In the genomic region with DNA sequence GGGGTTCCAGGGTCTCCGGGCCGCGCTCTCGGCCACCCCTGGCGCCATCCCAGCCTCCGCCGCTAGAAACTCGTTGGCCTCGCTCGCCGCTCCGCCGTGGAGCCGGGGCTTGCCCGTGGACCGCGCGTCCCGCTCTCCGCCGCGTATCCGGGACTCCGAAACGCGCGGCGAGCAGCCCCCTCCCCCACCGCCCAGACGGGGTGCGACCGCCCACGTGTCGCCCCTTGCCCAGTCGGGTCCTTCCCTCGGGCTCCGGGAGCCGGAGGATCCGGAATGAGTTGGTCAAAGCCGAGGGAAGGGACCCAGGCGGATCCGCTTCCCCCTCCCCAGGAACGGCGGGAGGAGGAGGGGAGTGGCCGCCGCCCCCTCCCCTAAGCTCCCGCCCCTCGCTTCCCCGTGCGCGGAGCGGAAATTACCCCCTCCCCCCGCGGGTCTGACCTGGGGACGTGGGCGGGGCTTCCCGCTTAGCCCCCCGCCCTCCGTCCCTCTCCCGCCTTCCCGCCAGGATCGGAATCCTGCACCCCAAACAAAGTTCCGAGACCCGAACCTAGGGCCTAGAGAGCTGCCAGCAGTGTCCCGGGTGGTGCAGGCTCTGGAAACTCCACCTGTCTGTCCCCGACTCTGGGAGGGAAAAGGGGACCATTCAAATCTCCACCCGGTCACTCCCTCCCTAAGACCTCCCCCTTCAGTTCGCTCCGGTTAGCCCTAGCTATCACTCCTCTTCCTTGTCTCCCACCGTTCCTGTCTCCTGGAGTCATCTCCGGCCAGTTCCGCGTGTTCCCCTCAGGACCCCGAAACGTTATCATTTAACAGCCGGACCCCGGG, we compare ENCODE assay signal across 8 cellular contexts. TPM values are rescaled to one million over a fixed set of nuclear protein-coding genes. Genes with fewer than 3 reads are reported as not detected.
A peak's percentile ranks its signal among the peaks of the same experiment; 100 is the strongest.
DNase-seq lines count a peak whose midpoint lies in the region; ATAC-seq and TF ChIP-seq lines count a peak whose summit lies in the region.

No MANE protein-coding gene starts in this region.

- no peak overlapping the region for H3K27ac ChIP-seq in CD8-positive, alpha-beta T cell (ENCODE audit: low read depth, low read length)
- H3K27ac ChIP-seq in HUES64 (ENCODE audit: low read depth, low read length), result peak overlapping the region; percentile 100

- under 1% methylated on average over 73 of the region's 77 CpGs for WGBS in HUES64

- intact Hi-C loops in CD8-positive, alpha-beta T cell (cut with DNase I, micrococcal nuclease), result loop anchor here (1.0 to 10.0 kb wide), 3 partner anchors 8 to 271 kb away; a partner anchor contains a TSS

- no peaks in the 10 kb centered on the region for H3K36me3 Mint-ChIP-seq in CD8-positive, alpha-beta T cell

- no peak for DNase-seq in CD8-positive, alpha-beta T cell
- peak; percentile 18 for DNase-seq in activated CD8-positive, alpha-beta memory T cell treated with anti-CD3 and anti-CD28 coated beads, Interleukin-2, amount 50 U/mL, for 4 hours
- DNase-seq in kidney epithelial cell (ENCODE audit: low read depth) (no peak), NCI-H2107 (lab: John Stamatoyannopoulos, UW) (no peak), NCI-H128 (lab: John Stamatoyannopoulos, UW; ENCODE audit: unreplicated experiment) (no peak)
- DNase-seq in activated CD4-positive, CD25-positive, alpha-beta regulatory T cell treated with anti-CD3 and anti-CD28 coated beads, Interleukin-2, amount 50 U/mL, for 72 hours, result no peak

- peak overlapping the region; percentile 100 for H3K9ac ChIP-seq in HUES64 (ENCODE audit: low read depth, low read length)

- POLR2A ChIA-PET in CD8-positive, alpha-beta T cell (lab: Charles Lee), result interaction anchor here (1.4 kb wide), 1 partner anchor 52 kb away, joined by 3 read pairs; a partner anchor contains a TSS

- H3K4me3 ChIP-seq in CD8-positive, alpha-beta T cell (ENCODE audit: low read depth, low read length), result no peak overlapping the region
- H3K4me3 ChIP-seq in HUES64 (ENCODE audit: low read length) (peak overlapping the region; percentile 99), kidney epithelial cell (ENCODE audit: low read depth, low read length) (peak overlapping the region; percentile 51)

- H3K4me1 Mint-ChIP-seq in CD8-positive, alpha-beta T cell (ENCODE audit: low read depth), result peaks cover 28% of the 10 kb centered on the region

- peak; percentile 41 for ATAC-seq in CD8-positive, alpha-beta T cell
- no peak for ATAC-seq in GM18909 (IDR thresholded peaks at IDR 0.05; ENCODE audit: poor library complexity, unreplicated experiment)

- H3K4me3 Mint-ChIP-seq in CD8-positive, alpha-beta T cell, result peak overlapping the region; percentile 59

- peaks cover 67% of the 10 kb centered on the region for H3K27me3 ChIP-seq in CD8-positive, alpha-beta T cell (ENCODE audit: insufficient read depth, low read length)
- no peaks in the 10 kb centered on the region for H3K27me3 ChIP-seq in HUES64 (ENCODE audit: insufficient read depth, low read length)
- peaks cover 47% of the 10 kb centered on the region for H3K27me3 ChIP-seq in kidney epithelial cell (ENCODE audit: control insufficient read depth, insufficient read depth, low read length)

- no peak overlapping the region for H3K27ac Mint-ChIP-seq in CD8-positive, alpha-beta T cell

- H3K9me3 Mint-ChIP-seq in CD8-positive, alpha-beta T cell, result no peaks in the 10 kb centered on the region

- no peaks in the 10 kb centered on the region for H3K9me3 ChIP-seq in CD8-positive, alpha-beta T cell (ENCODE audit: low read length)
- H3K9me3 ChIP-seq in HUES64 (ENCODE audit: insufficient read depth, low read depth, low read length), result no peaks in the 10 kb centered on the region

- CTCF ChIA-PET in CD8-positive, alpha-beta T cell (lab: Charles Lee), result no interaction called here

- H3K4me1 ChIP-seq in CD8-positive, alpha-beta T cell (ENCODE audit: insufficient read depth, low read length), result peaks cover 31% of the 10 kb centered on the region
- peaks cover 42% of the 10 kb centered on the region for H3K4me1 ChIP-seq in HUES64 (ENCODE audit: insufficient read depth, low read length)

- H3K27me3 Mint-ChIP-seq in CD8-positive, alpha-beta T cell (ENCODE audit: low read depth), result peaks cover 75% of the 10 kb centered on the region

- H3K36me3 ChIP-seq in CD8-positive, alpha-beta T cell (ENCODE audit: insufficient read depth, low read length), result no peaks in the 10 kb centered on the region
- H3K36me3 ChIP-seq in HUES64 (ENCODE audit: insufficient read depth, low read length) (peaks cover 17% of the 10 kb centered on the region), kidney epithelial cell (ENCODE audit: control insufficient read depth, insufficient read depth, low read length) (no peaks in the 10 kb centered on the region)

- TF ChIP-seq CTCF in CD8-positive, alpha-beta T cell (IDR thresholded peaks at IDR 0.05), result no peak
- no peak for TF ChIP-seq CTCF in kidney epithelial cell (IDR thresholded peaks at IDR 0.05; ENCODE audit: insufficient read depth, low read length, poor library complexity, severe bottlenecking)

RNA-seq across cellular contexts. Expression of a gene that starts 1.1 kb away (rescaled TPM):
- total RNA-seq in CD8-positive, alpha-beta T cell, result not detected
- 127 TPM for polyA plus RNA-seq in HUES64 (2013, experiment 1 of 2)
- polyA plus RNA-seq in HUES64 (2013, experiment 2 of 2), result 130 TPM
- total RNA-seq in kidney epithelial cell, result 10.2 and 10.4 TPM in 2 replicates

RNA-seq across cellular contexts. Expression of a gene that starts 27.7 kb away (rescaled TPM):
- not detected for total RNA-seq in CD8-positive, alpha-beta T cell
- polyA plus RNA-seq in HUES64 (2013, experiment 1 of 2), result 0.85 TPM
- polyA plus RNA-seq in HUES64 (2013, experiment 2 of 2), result 1.1 TPM
- total RNA-seq in kidney epithelial cell, result not detected in 2 replicates

RNA-seq across cellular contexts. Expression of a gene that starts 51.4 kb away (rescaled TPM):
- 10 to 100 TPM; 61.7 to 64.3 TPM for total RNA-seq in CD8-positive, alpha-beta T cell
- 105 TPM for polyA plus RNA-seq in HUES64 (2013, experiment 1 of 2)
- polyA plus RNA-seq in HUES64 (2013, experiment 2 of 2), result 125 TPM
- total RNA-seq in kidney epithelial cell, result 114 and 142 TPM in 2 replicates

Comparison
In these comparisons a context has a peak if more than half of its experiments do, and no peak if none do; other contexts are left out.
1. RNA of a gene that starts 1.1 kb away (total RNA-seq): 10.2 to 10.4 TPM in kidney epithelial cell; not detected in CD8-positive, alpha-beta T cell; every median in the first group is over 10 times any median in the second.